ENCODE assay signal across 16 cellular contexts in genomic region chr21:28229811-28230210, GRCh38.
DNase-seq lines count a peak whose midpoint lies in the region; ATAC-seq lines count a peak whose summit lies in the region.
"Had no signal": no experiment of that assay in that cellular context is flagged by ENCODE, and none has a peak within 500 bp of the region (broad histone marks: within the 10 kb centered on the region; RNA-seq: fewer than 3 reads in every experiment).

No MANE protein-coding gene starts in this region.

- ATAC-seq in HG03432 (IDR thresholded peaks at IDR 0.05; ENCODE audit: unreplicated experiment) = no peak
- no peak for ATAC-seq in GM18907 (IDR thresholded peaks at IDR 0.05; ENCODE audit: unreplicated experiment)
- ATAC-seq: activated naive CD8-positive, alpha-beta T cell treated with anti-CD3 and anti-CD28 coated beads, Interleukin-2, amount 50 U/mL, for 24 hours; heart right ventricle; left lobe of liver had no signal

- DNase-seq in ELR (ENCODE audit: low read depth) (peak; percentile 91), RKO (ENCODE audit: low spot score) (peak; percentile 12), epithelial cell of prostate (ENCODE audit: low read depth, low spot score) (no peak), non-pigmented ciliary epithelial cell (ENCODE audit: low read depth) (peak; percentile 47), DMS 273 (lab: John Stamatoyannopoulos, UW; ENCODE audit: unreplicated experiment) (no peak), SW480 (ENCODE audit: low spot score) (no peak)
- DNase-seq: activated B cell treated with CpG ODN at 0.5 μM for 24 hours; activated naive CD8-positive, alpha-beta T cell treated with anti-CD3 and anti-CD28 coated beads, Interleukin-2, amount 50 U/mL, for 24 hours; heart right ventricle; NCI-H1436 treated with DMSO at 0.1 percent for 48 hours; NCI-H526 treated with DMSO at 0.1 percent for 48 hours; stomach had no signal

- peak overlapping the region; percentile 41 for H3K27ac ChIP-seq in epithelial cell of prostate
- H3K27ac ChIP-seq: C4-2B, heart right ventricle, stomach had no signal

Comparison
In these comparisons a context has a peak if more than half of its experiments do, and no peak if none do; other contexts are left out.
1. DNase-seq: peak in ELR (single experiment), RKO (single experiment) and non-pigmented ciliary epithelial cell (single experiment); none in epithelial cell of prostate (single experiment), DMS 273 (single experiment) and SW480 (single experiment).